Comparison of ENCODE assay signal across 12 cellular contexts in genomic region chr3:117885046-117885445, GRCh38.
A peak's percentile ranks its signal among the peaks of the same experiment; 100 is the strongest.
DNase-seq lines count a peak whose midpoint lies in the region; ATAC-seq and TF ChIP-seq lines count a peak whose summit lies in the region.
"Had no signal": no experiment of that assay in that cellular context is flagged by ENCODE, and none has a peak within 500 bp of the region (broad histone marks: within the 10 kb centered on the region; RNA-seq: fewer than 3 reads in every experiment).

No MANE protein-coding gene starts in this region.

- DNase-seq in NCI-H2227 (lab: John Stamatoyannopoulos, UW; ENCODE audit: unreplicated experiment) (peak; percentile 36), fibroblast of the aortic adventitia (ENCODE audit: low read depth) (peak; percentile 37), AML-193 (lab: John Stamatoyannopoulos, UW) (no peak), GM13976 (ENCODE audit: low spot score) (no peak), left colon (no peak)
- DNase-seq: activated T-cell treated with anti-CD3 and anti-CD28 coated beads, Interleukin-2, amount 50 U/mL, for 1 hour; uterus had no signal

- in situ Hi-C loops in GM13976 (cut with MboI; ENCODE audit: low sequenced_read_pairs, unreplicated experiment), result no loop called here

- intact Hi-C loops in left colon (cut with DNase I, micrococcal nuclease), result no loop called here

- TF ChIP-seq CTCF in fibroblast of the aortic adventitia (IDR thresholded peaks at IDR 0.05; ENCODE audit: insufficient read depth, low read length) (no peak), GM13976 (IDR thresholded peaks at IDR 0.05; ENCODE audit: borderline replicate concordance, control extremely low read depth, extremely low read depth, insufficient read depth, missing control alignments) (no peak)

- 0 out of 2 replicates have a peak overlapping the region, but pooled peaks have one; percentile 28 for H3K4me3 ChIP-seq in GM08714 (ENCODE audit: low read length)
- no peak overlapping the region for H3K4me3 ChIP-seq in fibroblast of the aortic adventitia (ENCODE audit: low read depth, low read length)
- H3K4me3 ChIP-seq: ascending aorta, uterus had no signal

- ATAC-seq in HG02623 (IDR thresholded peaks at IDR 0.05; ENCODE audit: unreplicated experiment), result peak; percentile 47
- ATAC-seq in GM21825 (IDR thresholded peaks at IDR 0.05; ENCODE audit: unreplicated experiment), result no peak
- ATAC-seq in left colon, result no peak
- ATAC-seq: sciatic nerve had no signal

Comparison
In these comparisons a context has a peak if more than half of its experiments do, and no peak if none do; other contexts are left out.
1. DNase-seq: peak in NCI-H2227 (single experiment) and fibroblast of the aortic adventitia (single experiment); none in AML-193 (0 of 2), GM13976 (single experiment) and left colon (0 of 2).